ENCODE assay signal across 11 cellular contexts in the genomic region with DNA sequence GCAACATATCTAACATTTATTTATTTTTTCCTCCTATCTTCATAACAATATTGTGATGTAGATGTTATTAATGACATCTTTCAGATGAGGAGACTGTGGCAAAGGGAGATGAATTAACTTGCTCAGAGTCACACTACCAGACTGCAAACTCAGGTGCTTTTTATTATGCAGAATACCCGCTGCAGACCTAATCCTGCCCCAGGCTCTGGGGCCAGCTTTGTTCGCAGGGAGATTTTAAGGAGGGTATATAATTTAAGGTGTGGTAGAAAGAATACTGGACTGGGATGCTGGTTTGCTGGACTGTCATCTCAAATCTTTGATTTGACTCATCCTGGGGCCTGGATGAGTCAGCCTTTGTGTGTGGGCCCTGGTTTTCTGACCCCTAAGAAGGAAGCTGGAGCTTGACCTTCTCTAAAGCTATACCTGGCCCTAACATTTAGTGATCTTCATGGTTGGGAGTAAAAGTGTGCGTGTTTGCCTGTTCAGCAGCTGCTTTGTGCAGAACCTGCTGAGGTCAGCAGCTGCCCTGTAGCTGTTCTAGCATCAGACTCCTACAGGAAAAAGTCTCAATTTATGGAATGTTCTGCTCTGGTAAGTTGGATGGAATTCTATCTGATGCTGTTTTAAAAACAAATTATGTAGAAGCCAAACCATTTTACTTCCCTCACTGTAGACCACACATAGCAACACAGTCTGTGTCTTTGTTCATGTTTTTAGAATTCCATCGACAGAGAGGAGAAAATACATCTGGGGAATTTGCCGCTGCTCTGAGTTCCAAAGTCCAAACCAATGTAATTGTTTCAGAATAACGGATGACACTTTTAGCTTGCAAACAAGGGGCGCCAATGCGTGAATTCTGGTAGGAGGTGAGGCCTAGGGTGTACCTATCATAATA. TPM values are rescaled to one million over a fixed set of nuclear protein-coding genes. Genes with fewer than 3 reads are reported as not detected.
A peak's percentile ranks its signal among the peaks of the same experiment; 100 is the strongest.
DNase-seq lines count a peak whose midpoint lies in the region; ATAC-seq, FAIRE-seq and TF ChIP-seq lines count a peak whose summit lies in the region.
"Had no signal": no experiment of that assay in that cellular context is flagged by ENCODE, and none has a peak within 500 bp of the region (broad histone marks: within the 10 kb centered on the region; RNA-seq: fewer than 3 reads in every experiment).

No MANE protein-coding gene starts in this region.

- CTCF ChIA-PET in SK-N-SH (lab: Yijun Ruan, JAX): interaction anchor here (1.0 to 8.9 kb wide), 5 partner anchors 19 to 207 kb away, joined by 3 to 162 read pairs (median 3); no protein-coding TSS in a partner anchor
- CTCF ChIA-PET in K562 (lab: Yijun Ruan, JAX; ENCODE audit: low intra/inter-chr PET ratio): no interaction called here

- H3K9ac ChIP-seq in SK-N-SH (no peak overlapping the region), K562 (ENCODE audit: insufficient read depth in 1 of 2, low read depth in 2 of 2, low read length in 2 of 2) (no peak overlapping the region), kidney (ENCODE audit: low read length in 2 of 2) (no peak overlapping the region)

- WGBS in SK-N-SH (ENCODE audit: low lambda C conversion rate): 94% methylated on average over 8 of the region's 8 CpGs
- WGBS in K562 (ENCODE audit: insufficient coverage, low coverage, missing lambda C conversion rate): 79% methylated on average over 8 of the region's 8 CpGs

- TF ChIP-seq POLR2A in K562 (conservative IDR thresholded peaks at IDR 0.05): no peak

- peaks cover 10% of the 10 kb centered on the region for H3K27me3 Mint-ChIP-seq in type B pancreatic cell
- H3K27me3 Mint-ChIP-seq: IgD-negative memory B cell had no signal

- H3K36me3 ChIP-seq in SK-N-SH (replicated peaks in 1 of 2; ENCODE audit: control insufficient read depth in 1 of 2, insufficient read depth in 2 of 2, low read length in 1 of 2): no peaks in the 10 kb centered on the region
- H3K36me3 ChIP-seq in K562 (ENCODE audit: control insufficient read depth, insufficient read depth, low read length): 0 out of 3 replicates have a peak, but pooled peaks cover 4% of the 10 kb centered on the region
- H3K36me3 ChIP-seq in kidney (ENCODE audit: control insufficient read depth in 1 of 2, insufficient read depth in 2 of 2, low read length in 2 of 2): no peaks in the 10 kb centered on the region

- H3K79me2 ChIP-seq in SK-N-SH (ENCODE audit: insufficient read depth) (peaks cover 12% of the 10 kb centered on the region; the same call in 1 of the 2 replicates), K562 (ENCODE audit: control insufficient read depth, insufficient read depth, low read length) (peaks cover 30% of the 10 kb centered on the region)

- H3K9me3 Mint-ChIP-seq in type B pancreatic cell: no peaks in the 10 kb centered on the region
- H3K9me3 Mint-ChIP-seq: IgD-negative memory B cell had no signal

- H3K9me3 ChIP-seq in SK-N-SH (no peaks in the 10 kb centered on the region), K562 (replicated peaks; ENCODE audit: control insufficient read depth, insufficient read depth, low read depth, low read length) (no peaks in the 10 kb centered on the region), kidney (ENCODE audit: control insufficient read depth in 1 of 2, low read length in 2 of 2) (no peaks in the 10 kb centered on the region)

- H2AFZ ChIP-seq in SK-N-SH (ENCODE audit: low read depth) (no peak overlapping the region), K562 (ENCODE audit: low read depth, low read length) (no peak overlapping the region)

- no peak for FAIRE-seq in K562 (lab: Jason Lieb, UNC)
- no peak for FAIRE-seq in kidney (lab: Jason Lieb, UNC)
- FAIRE-seq: A204.1 had no signal

- H3K27me3 ChIP-seq in SK-N-SH (ENCODE audit: insufficient read depth): no peaks in the 10 kb centered on the region
- no peaks in the 10 kb centered on the region for H3K27me3 ChIP-seq in K562 (ENCODE audit: control insufficient read depth in 2 of 2, insufficient read depth in 2 of 2, low read length in 2 of 2)

- no peak for TF ChIP-seq CTCF in SK-N-SH (IDR thresholded peaks at IDR 0.05)
- TF ChIP-seq CTCF in K562 (IDR thresholded peaks at IDR 0.05 in 2 of 3, conservative IDR thresholded peaks at IDR 0.05 in 1 of 3; ENCODE audit: insufficient read depth in 2 of 3, low read depth in 1 of 3, low read length in 3 of 3): no peak
- no peak for TF ChIP-seq CTCF in type B pancreatic cell (conservative IDR thresholded peaks at IDR 0.05)
- no peak for TF ChIP-seq CTCF in kidney (IDR thresholded peaks at IDR 0.05; ENCODE audit: borderline replicate concordance, extremely low read depth, insufficient read depth)

- in situ Hi-C loops in K562 (cut with MboI): no loop called here
- in situ Hi-C loops in G401 (cut with HindIII; ENCODE audit: low sequenced_read_pairs): no loop called here

- H3K9me1 ChIP-seq in K562 (ENCODE audit: control insufficient read depth, insufficient read depth, low read length): no peaks in the 10 kb centered on the region

- no TSS peak for BruUV-seq in K562 (replicated peaks; lab: Mats Ljungman, UMichigan)

- peaks cover 13% of the 10 kb centered on the region for H3F3A ChIP-seq in SK-N-SH (replicated peaks; ENCODE audit: insufficient read depth)

- DNase-seq in SK-N-SH (no peak), K562 (ENCODE audit: extremely low read depth in 1 of 4, low spot score in 3 of 4) (peak; percentile 25 to 29 (median 28)), type B pancreatic cell (ENCODE audit: extremely low spot score, unreplicated experiment) (no peak), G401 (ENCODE audit: low spot score) (no peak), kidney (no peak)
- DNase-seq: activated CD4-positive, alpha-beta T cell treated with anti-CD3 and anti-CD28 coated beads, Interleukin-2, amount 50 U/mL, for 1 hour had no signal

- TF ChIP-seq RAD21 in SK-N-SH (IDR thresholded peaks at IDR 0.05; ENCODE audit: low read length): no peak
- no peak for TF ChIP-seq RAD21 in K562 (CRISPR knock-in tag; conservative IDR thresholded peaks at IDR 0.05 in 1 of 2, IDR thresholded peaks at IDR 0.05 in 1 of 2)

- no peak for ATAC-seq in SK-N-SH treated with all-trans-retinoic acid at 6 μM for 48 hours
- ATAC-seq in HG03039 (IDR thresholded peaks at IDR 0.05; ENCODE audit: unreplicated experiment): peak; percentile 72
- ATAC-seq in K562: no peak
- ATAC-seq in HG03139 (IDR thresholded peaks at IDR 0.05; ENCODE audit: unreplicated experiment): no peak

- H3K4me1 Mint-ChIP-seq in type B pancreatic cell (ENCODE audit: unreplicated experiment): peaks cover 28% of the 10 kb centered on the region

- H3K4me2 ChIP-seq in SK-N-SH (peak overlapping the region; percentile 22; the same call in 1 of the 2 replicates), K562 (ENCODE audit: insufficient read depth, low read length) (no peak overlapping the region; the same call in 1 of the 2 replicates)

- intact Hi-C loops in K562 (cut with micrococcal nuclease) (no loop called here), kidney (cut with DNase I) (no loop called here)

- no peak overlapping the region for H3K4me3 ChIP-seq in SK-N-SH (ENCODE audit: low read depth in 2 of 2, low read length in 1 of 2)
- H3K4me3 ChIP-seq in K562: no peak overlapping the region
- H3K4me3 ChIP-seq in kidney (ENCODE audit: low read length in 2 of 2): no peak overlapping the region

- no peaks in the 10 kb centered on the region for H4K20me1 ChIP-seq in SK-N-SH (ENCODE audit: insufficient read depth)
- no peaks in the 10 kb centered on the region; the same call in 1 of the 2 replicates for H4K20me1 ChIP-seq in K562 (replicated peaks; ENCODE audit: control insufficient read depth, insufficient read depth, low read length)

- H3K4me3 Mint-ChIP-seq in type B pancreatic cell: peak overlapping the region; percentile 2

- no peaks in the 10 kb centered on the region for H3K9me2 ChIP-seq in SK-N-SH

- TF ChIP-seq EP300 in SK-N-SH (IDR thresholded peaks at IDR 0.05; ENCODE audit: borderline replicate concordance in 1 of 2, low read depth in 1 of 2, low read length in 1 of 2): no peak
- TF ChIP-seq EP300 in K562 (IDR thresholded peaks at IDR 0.05; ENCODE audit: low read length): no peak

- peak overlapping the region; percentile 28 for H3K27ac Mint-ChIP-seq in type B pancreatic cell
- H3K27ac Mint-ChIP-seq: IgD-negative memory B cell had no signal

- POLR2A ChIA-PET in SK-N-SH (lab: Yijun Ruan, JAX): no interaction called here
- POLR2A ChIA-PET in K562 (lab: Yijun Ruan, JAX): no interaction called here

- H3K36me3 Mint-ChIP-seq in type B pancreatic cell: no peaks in the 10 kb centered on the region

- H3K27ac ChIP-seq in SK-N-SH (ENCODE audit: low read depth in 2 of 2, low read length in 1 of 2): peak overlapping the region in 1 of 2 experiments; percentile 53; a peak in 3 of 4 replicates
- H3K27ac ChIP-seq in K562 (ENCODE audit: extremely low read depth, low read depth, low read length): no peak overlapping the region
- no peak overlapping the region for H3K27ac ChIP-seq in kidney (ENCODE audit: low read depth in 2 of 2, low read length in 2 of 2)

- H3K4me1 ChIP-seq in SK-N-SH (ENCODE audit: control insufficient read depth in 1 of 2, insufficient read depth in 2 of 2, low read depth in 1 of 2, low read length in 1 of 2) (peaks cover 0 to 21% of the 10 kb centered on the region in 2 experiments; a peak in 1 of 4 replicates), K562 (replicated peaks in 1 of 2; ENCODE audit: control insufficient read depth in 2 of 2, insufficient read depth in 2 of 2, low read length in 2 of 2) (peaks cover 10 to 18% of the 10 kb centered on the region in 2 experiments; a peak in 3 of 5 replicates), kidney (ENCODE audit: control insufficient read depth in 1 of 2, insufficient read depth in 1 of 2, low read depth in 1 of 2, low read length in 2 of 2) (peaks cover 0 to 2% of the 10 kb centered on the region in 2 donors)

RNA-seq across cellular contexts. Expression of a gene that starts 4.5 kb away (rescaled TPM):
- polyA plus RNA-seq in SK-N-SH (2012; rRNA removed): 4.1 and 6.3 TPM in 2 replicates
- 2.1 and 2.9 TPM in 2 replicates for polyA plus RNA-seq in SK-N-SH (2012; cell fraction: cytosol; rRNA removed)
- 14.6 and 19.0 TPM in 2 replicates for polyA plus RNA-seq in SK-N-SH (2012; cell fraction: nucleus; rRNA removed)
- total RNA-seq in K562 (2011; cell fraction: chromatin; rRNA removed; ENCODE audit: low replicate concordance): 34.6 and 51.2 TPM in 2 replicates
- 21.8 and 27.4 TPM in 2 replicates for total RNA-seq in K562 (2011; cell fraction: nucleolus; rRNA removed)
- total RNA-seq in K562 (2011; cell fraction: nucleoplasm; rRNA removed): 30.0 and 38.0 TPM in 2 replicates
- 2.7 and 4.1 TPM in 2 replicates for total RNA-seq in K562 (2014; rRNA removed)
- 4.6 and 4.9 TPM in 2 replicates for total RNA-seq in K562 (2014; rRNA removed; fragmentation: Illumina TruSeq; extraction: Trizol)
- total RNA-seq in K562 (2015; rRNA removed; fragmentation: Illumina TruSeq; extraction: Trizol): 3.6 and 4.1 TPM in 2 replicates
- total RNA-seq in K562 (2021): 7.4 and 8.4 TPM in 2 replicates
- 8.4 and 12.2 TPM in 2 replicates for polyA plus RNA-seq in K562 (2011; rRNA removed)
- polyA plus RNA-seq in K562 (2011; cell fraction: cytosol; rRNA removed): 8.6 and 11.0 TPM in 2 replicates
- 27.5 and 44.6 TPM in 2 replicates for polyA plus RNA-seq in K562 (2011; cell fraction: nucleus; rRNA removed)
- polyA plus RNA-seq in K562 (2012): 4.7 and 5.3 TPM in 2 replicates
- 6.8 and 7.2 TPM in 2 replicates for polyA plus RNA-seq in K562 (2014; fragmentation: Illumina TruSeq; extraction: Trizol)
- polyA plus RNA-seq in K562 (2014; fragmentation: Nextera tagmentation; extraction: Ambion mirVana): 1 to 10 TPM; 1.6 to 1.7 TPM
- polyA plus RNA-seq in K562 (2014; rRNA removed): 5.6 and 5.9 TPM in 2 replicates
- 11.6 and 12.0 TPM in 2 replicates for polyA minus RNA-seq in K562 (2011; rRNA and poly(A)+ RNA removed)
- polyA minus RNA-seq in K562 (2011; cell fraction: cytosol; rRNA and poly(A)+ RNA removed): 9.7 and 11.0 TPM in 2 replicates
- polyA minus RNA-seq in K562 (2011; cell fraction: nucleus; rRNA and poly(A)+ RNA removed): 14.5 and 18.9 TPM in 2 replicates
- 15.5 and 18.2 TPM in 2 replicates for total RNA-seq in type B pancreatic cell (ENCODE audit: low replicate concordance)
- 2.0 and 4.4 TPM in 2 replicates for total RNA-seq in G401 (2014; rRNA removed; shearing (Covaris generic))
- 11.0 TPM for total RNA-seq in kidney
- polyA plus RNA-seq in kidney (ENCODE audit: insufficient read depth, low read depth, low replicate concordance): 4.1 TPM

Comparison
In these comparisons a context has a peak if more than half of its experiments do, and no peak if none do; other contexts are left out.
1. DNase-seq: peak in K562 (4 of 4); none in SK-N-SH (single experiment), type B pancreatic cell (single experiment), G401 (single experiment) and kidney (single experiment).